31 cellular contexts compared by ENCODE assay signal in genomic region chr1:211529453-211529852, GRCh38. TPM values are rescaled to one million over a fixed set of nuclear protein-coding genes. Genes with fewer than 3 reads are reported as not detected.
A peak's percentile ranks its signal among the peaks of the same experiment; 100 is the strongest.
DNase-seq lines count a peak whose midpoint lies in the region; ATAC-seq, FAIRE-seq and TF ChIP-seq lines count a peak whose summit lies in the region.
"Had no signal": no experiment of that assay in that cellular context is flagged by ENCODE, and none has a peak within 500 bp of the region (broad histone marks: within the 10 kb centered on the region; RNA-seq: fewer than 3 reads in every experiment).

No MANE protein-coding gene starts in this region.

- TF ChIP-seq RAD21 in K562 (CRISPR knock-in tag; conservative IDR thresholded peaks at IDR 0.05 in 1 of 2, IDR thresholded peaks at IDR 0.05 in 1 of 2) = no peak

- no peak for TF ChIP-seq CTCF in HEK293 (tag by site-specific recombination; IDR thresholded peaks at IDR 0.05)
- TF ChIP-seq CTCF in K562 (IDR thresholded peaks at IDR 0.05 in 2 of 3, conservative IDR thresholded peaks at IDR 0.05 in 1 of 3; ENCODE audit: insufficient read depth in 2 of 3, low read depth in 1 of 3, low read length in 3 of 3) = no peak
- no peak for TF ChIP-seq CTCF in prostate gland (IDR thresholded peaks at IDR 0.05)

- intact Hi-C loops in K562 (cut with micrococcal nuclease) = no loop called here
- intact Hi-C loops in head of caudate nucleus (cut with DNase I) = no loop called here
- intact Hi-C loops in prostate gland (cut with DNase I) = no loop called here

- no peak for TF ChIP-seq POLR2A in K562 (conservative IDR thresholded peaks at IDR 0.05)
- TF ChIP-seq POLR2A in prostate gland (IDR thresholded peaks at IDR 0.05) = no peak

- CTCF ChIA-PET in HEK293 (lab: Yijun Ruan, JAX) (interaction anchor here (1.0 kb wide), 1 partner anchor 15 kb away, joined by 3 read pairs; no protein-coding TSS in a partner anchor), K562 (lab: Yijun Ruan, JAX; ENCODE audit: low intra/inter-chr PET ratio) (interaction anchor here (0.8 kb wide), 1 partner anchor 126 kb away, joined by 3 read pairs; no protein-coding TSS in a partner anchor)

- no peak for DNase-seq in K562 (ENCODE audit: extremely low read depth in 1 of 4, low spot score in 3 of 4)
- peak in 41 of 42 donors; percentile 23 to 89 (median 64) for DNase-seq in head of caudate nucleus
- DNase-seq in prostate gland (ENCODE audit: low spot score) = peak; percentile 37
- DNase-seq in activated gamma-delta T cell (lab: John Stamatoyannopoulos, UW) = no peak
- no peak for DNase-seq in RKO (ENCODE audit: low spot score)
- DNase-seq: activated CD4-positive, alpha-beta T cell treated with anti-CD3 and anti-CD28 coated beads for 4 hours; activated naive CD4-positive, alpha-beta T cell treated with anti-CD3 and anti-CD28 coated beads for 36 hours; activated T-cell treated with anti-CD3 and anti-CD28 coated beads, Interleukin-2, amount 50 U/mL, for 72 hours; heart left ventricle; KG1; NCI-H187 treated with DMSO at 0.1 percent for 48 hours; NCI-H69; SK-N-SH; stimulated activated naive CD8-positive, alpha-beta T cell treated with anti-CD3 and anti-CD28 coated beads, Interleukin-15, Interleukin-2, amounts not matched to agents 100 U/mL and 50 U/mL, for 24 hours; T-helper 17 cell; thyroid gland had no signal

- TF ChIP-seq EP300 in K562 (IDR thresholded peaks at IDR 0.05; ENCODE audit: low read length) = no peak

- H3K4me2 ChIP-seq in K562 (ENCODE audit: insufficient read depth, low read length) = no peak overlapping the region
- H3K4me2 ChIP-seq: SK-N-SH had no signal

- BruUV-seq in K562 (replicated peaks; lab: Mats Ljungman, UMichigan) = no TSS peak

- no peak overlapping the region for H3K9ac ChIP-seq in K562 (ENCODE audit: insufficient read depth in 1 of 2, low read depth in 2 of 2, low read length in 2 of 2)
- H3K9ac ChIP-seq: parathyroid adenoma, SK-N-SH had no signal

- no peaks in the 10 kb centered on the region for H4K20me1 ChIP-seq in K562 (replicated peaks; ENCODE audit: control insufficient read depth, insufficient read depth, low read length)

- H3K4me3 ChIP-seq in HEK293 (ENCODE audit: low read depth, low read length) (no peak overlapping the region), K562 (no peak overlapping the region), prostate gland (no peak overlapping the region)
- H3K4me3 ChIP-seq: cardiac muscle cell, heart left ventricle, thyroid gland had no signal

- peaks cover 3% of the 10 kb centered on the region for H3K9me1 ChIP-seq in K562 (ENCODE audit: control insufficient read depth, insufficient read depth, low read length)

- in situ Hi-C loops in K562 (cut with MboI) = no loop called here

- FAIRE-seq in K562 (lab: Jason Lieb, UNC) = no peak
- FAIRE-seq: D721Med, endometrium, GM12892 had no signal

- H3K27ac ChIP-seq in HEK293 (ENCODE audit: extremely low read depth, low read depth, low read length) (no peak overlapping the region), K562 (ENCODE audit: extremely low read depth, low read depth, low read length) (no peak overlapping the region), prostate gland (no peak overlapping the region)
- H3K27ac ChIP-seq: C4-2B, cardiac muscle cell, heart left ventricle, parathyroid adenoma, thyroid gland had no signal

- H2AFZ ChIP-seq in K562 (ENCODE audit: low read depth, low read length) = peak overlapping the region; percentile 28; the same call in 1 of the 2 replicates
- H2AFZ ChIP-seq: parathyroid adenoma had no signal

- 13% methylated on average over 9 of the region's 9 CpGs for WGBS in K562 (ENCODE audit: insufficient coverage, low coverage, missing lambda C conversion rate)
- 16% methylated on average over 9 of the region's 9 CpGs for WGBS in prostate gland

- no peaks in the 10 kb centered on the region for H3K27me3 ChIP-seq in K562 (ENCODE audit: control insufficient read depth in 2 of 2, insufficient read depth in 2 of 2, low read length in 2 of 2)
- H3K27me3 ChIP-seq in prostate gland (replicated peaks; ENCODE audit: insufficient read depth) = no peaks in the 10 kb centered on the region
- H3K27me3 ChIP-seq: cardiac muscle cell, heart left ventricle, thyroid gland had no signal

- POLR2A ChIA-PET in HEK293 (lab: Yijun Ruan, JAX) (no interaction called here), K562 (lab: Yijun Ruan, JAX) (interaction anchor here (0.6 to 1.5 kb wide), 3 partner anchors 15 to 138 kb away, joined by 3 to 4 read pairs (median 3); no protein-coding TSS in a partner anchor)

- no peaks in the 10 kb centered on the region for H3K79me2 ChIP-seq in K562 (ENCODE audit: control insufficient read depth, insufficient read depth, low read length)
- H3K79me2 ChIP-seq: parathyroid adenoma had no signal

- H3K9me3 ChIP-seq in HEK293 (ENCODE audit: control insufficient read depth, insufficient read depth, low read depth, low read length) (no peaks in the 10 kb centered on the region), K562 (replicated peaks; ENCODE audit: control insufficient read depth, insufficient read depth, low read depth, low read length) (no peaks in the 10 kb centered on the region), prostate gland (no peaks in the 10 kb centered on the region)
- H3K9me3 ChIP-seq: heart left ventricle, SK-N-SH, thyroid gland had no signal

- no peak for ATAC-seq in K562
- ATAC-seq in HG02642 (IDR thresholded peaks at IDR 0.05; ENCODE audit: poor library complexity, unreplicated experiment) = no peak
- ATAC-seq in GM19463 (IDR thresholded peaks at IDR 0.05; ENCODE audit: unreplicated experiment) = no peak
- ATAC-seq: activated T-cell treated with anti-CD3 and anti-CD28 coated beads, Interleukin-2, amount 50 U/mL, for 72 hours; heart left ventricle; natural killer cell treated with Interleukin-12 subunit alpha and Interleukin-12 subunit beta and Interleukin-15 and Interleukin-18, amount 100 ng/mL, for 72 hours; sciatic nerve; stimulated activated naive CD8-positive, alpha-beta T cell treated with anti-CD3 and anti-CD28 coated beads, Interleukin-15, Interleukin-2, amounts not matched to agents 100 U/mL and 50 U/mL, for 24 hours; T-helper 17 cell had no signal

- H3K36me3 ChIP-seq in HEK293 (ENCODE audit: control insufficient read depth in 2 of 2, insufficient read depth in 1 of 2, low read length in 2 of 2) = no peaks in the 10 kb centered on the region
- H3K36me3 ChIP-seq in K562 (ENCODE audit: control insufficient read depth, insufficient read depth, low read length) = no peaks in the 10 kb centered on the region
- H3K36me3 ChIP-seq in prostate gland = no peaks in the 10 kb centered on the region
- H3K36me3 ChIP-seq: cardiac muscle cell, heart left ventricle, thyroid gland had no signal

- no peaks in the 10 kb centered on the region for H3K4me1 ChIP-seq in HEK293 (ENCODE audit: control insufficient read depth, insufficient read depth, low read length)
- peaks cover 7 to 9% of the 10 kb centered on the region in 2 experiments; a peak in 3 of 5 replicates for H3K4me1 ChIP-seq in K562 (replicated peaks in 1 of 2; ENCODE audit: control insufficient read depth in 2 of 2, insufficient read depth in 2 of 2, low read length in 2 of 2)
- no peaks in the 10 kb centered on the region for H3K4me1 ChIP-seq in prostate gland (replicated peaks)
- H3K4me1 ChIP-seq: parathyroid adenoma had no signal

TF ChIP-seq in HEK293, 187 proteins besides CTCF, POLR2A, EP300 and RAD21 (continues in another document):
- TF ChIP-seq ZNF707 (tag by site-specific recombination; IDR thresholded peaks at IDR 0.05) (no peak), ZNF138 (tag by site-specific recombination; IDR thresholded peaks at IDR 0.05; ENCODE audit: borderline replicate concordance) (no peak)

RNA-seq across cellular contexts. Expression of gene RD3, which starts 37.5 kb away (rescaled TPM):
- total RNA-seq in K562 (2011; cell fraction: chromatin; rRNA removed; ENCODE audit: low replicate concordance) = not detected in 2 replicates
- not detected in 2 replicates for total RNA-seq in K562 (2011; cell fraction: nucleolus; rRNA removed)
- not detected in 2 replicates for total RNA-seq in K562 (2011; cell fraction: nucleoplasm; rRNA removed)
- total RNA-seq in K562 (2014; rRNA removed) = not detected in 2 replicates
- total RNA-seq in K562 (2014; rRNA removed; fragmentation: Illumina TruSeq; extraction: Trizol) = not detected in 2 replicates
- total RNA-seq in K562 (2015; rRNA removed; fragmentation: Illumina TruSeq; extraction: Trizol) = not detected in 2 replicates
- total RNA-seq in K562 (2021) = not detected in 2 replicates
- not detected in 2 replicates for polyA plus RNA-seq in K562 (2011; rRNA removed)
- polyA plus RNA-seq in K562 (2011; cell fraction: cytosol; rRNA removed) = not detected in 2 replicates
- not detected in 2 replicates for polyA plus RNA-seq in K562 (2011; cell fraction: nucleus; rRNA removed)
- not detected in 2 replicates for polyA plus RNA-seq in K562 (2012)
- not detected in 2 replicates for polyA plus RNA-seq in K562 (2014; fragmentation: Illumina TruSeq; extraction: Trizol)
- not detected for polyA plus RNA-seq in K562 (2014; fragmentation: Nextera tagmentation; extraction: Ambion mirVana)
- not detected in 2 replicates for polyA plus RNA-seq in K562 (2014; rRNA removed)
- polyA minus RNA-seq in K562 (2011; rRNA and poly(A)+ RNA removed) = not detected in 2 replicates
- not detected in 2 replicates for polyA minus RNA-seq in K562 (2011; cell fraction: cytosol; rRNA and poly(A)+ RNA removed)
- polyA minus RNA-seq in K562 (2011; cell fraction: nucleus; rRNA and poly(A)+ RNA removed) = not detected in 2 replicates
- under 1 TPM; 0.27 to 0.28 TPM for total RNA-seq in prostate gland
- total RNA-seq: activated CD8-positive, alpha-beta memory T cell treated with anti-CD3 and anti-CD28 coated beads for 36 hours; activated naive CD4-positive, alpha-beta T cell treated with anti-CD3 and anti-CD28 coated beads for 36 hours; activated T-cell treated with anti-CD3 and anti-CD28 coated beads, Interleukin-2, amount 50 U/mL, for 72 hours; cardiac muscle cell; Daoy; heart left ventricle; HT1080; natural killer cell treated with Interleukin-12 subunit alpha and Interleukin-12 subunit beta and Interleukin-15 and Interleukin-18, amount 100 ng/mL, for 72 hours; sciatic nerve; T-helper 17 cell; thyroid gland had no signal
- polyA plus RNA-seq: AG04450 had no signal

RNA-seq across cellular contexts. Expression of gene SLC30A1, which starts 49.5 kb away (rescaled TPM):
- total RNA-seq in K562 (2011; cell fraction: chromatin; rRNA removed; ENCODE audit: low replicate concordance) = 11.4 and 24.0 TPM in 2 replicates
- 14.2 and 15.8 TPM in 2 replicates for total RNA-seq in K562 (2011; cell fraction: nucleolus; rRNA removed)
- 19.2 and 26.8 TPM in 2 replicates for total RNA-seq in K562 (2011; cell fraction: nucleoplasm; rRNA removed)
- total RNA-seq in K562 (2014; rRNA removed) (5.0 and 5.4 TPM in 2 replicates), K562 (2014; rRNA removed; fragmentation: Illumina TruSeq; extraction: Trizol) (11.9 and 12.0 TPM in 2 replicates), K562 (2015; rRNA removed; fragmentation: Illumina TruSeq; extraction: Trizol) (13.8 and 14.4 TPM in 2 replicates), K562 (2021) (13.1 and 14.6 TPM in 2 replicates), prostate gland (10 to 100 TPM; 12.5 to 22.0 TPM)
- polyA plus RNA-seq in K562 (2011; rRNA removed) (6.6 and 6.7 TPM in 2 replicates), K562 (2014; fragmentation: Illumina TruSeq; extraction: Trizol) (6.4 and 7.9 TPM in 2 replicates), K562 (2014; fragmentation: Nextera tagmentation; extraction: Ambion mirVana) (1 to 10 TPM; 4.1 to 4.2 TPM), K562 (2014; rRNA removed) (4.8 and 5.1 TPM in 2 replicates)
- 3.2 and 3.5 TPM in 2 replicates for polyA plus RNA-seq in K562 (2011; cell fraction: cytosol; rRNA removed)
- polyA plus RNA-seq in K562 (2011; cell fraction: nucleus; rRNA removed) = 4.1 and 5.4 TPM in 2 replicates
- 4.5 and 8.6 TPM in 2 replicates for polyA plus RNA-seq in K562 (2012)
- 15.2 and 23.0 TPM in 2 replicates for polyA minus RNA-seq in K562 (2011; rRNA and poly(A)+ RNA removed)
- 8.5 and 10.6 TPM in 2 replicates for polyA minus RNA-seq in K562 (2011; cell fraction: cytosol; rRNA and poly(A)+ RNA removed)
- polyA minus RNA-seq in K562 (2011; cell fraction: nucleus; rRNA and poly(A)+ RNA removed) = 9.6 and 22.0 TPM in 2 replicates

Comparison
In these comparisons a context has a peak if more than half of its experiments do, and no peak if none do; other contexts are left out.
1. DNase-seq: peak in head of caudate nucleus (41 of 42) and prostate gland (single experiment); none in K562 (0 of 4), activated gamma-delta T cell (single experiment) and RKO (single experiment).
2. Of the 44 proteins assayed by ChIP-seq in both K562 and HEK293: peak only in K562: PRDM10; only in HEK293: none; in both: none; in neither: 43.